ENCODE assay signal across 13 cellular contexts in genomic region chr1:58528518-58528917, GRCh38. TPM values are rescaled to one million over a fixed set of nuclear protein-coding genes. Genes with fewer than 3 reads are reported as not detected.
DNase-seq lines count a peak whose midpoint lies in the region; ATAC-seq, FAIRE-seq and TF ChIP-seq lines count a peak whose summit lies in the region.
"Had no signal": no experiment of that assay in that cellular context is flagged by ENCODE, and none has a peak within 500 bp of the region (broad histone marks: within the 10 kb centered on the region; RNA-seq: fewer than 3 reads in every experiment).

No MANE protein-coding gene starts in this region.

- H3K9me3 Mint-ChIP-seq in astrocyte (ENCODE audit: unreplicated experiment) = no peaks in the 10 kb centered on the region

- H3K9me1 ChIP-seq in keratinocyte (ENCODE audit: control insufficient read depth, extremely low read depth, insufficient read depth, low read length) = no peaks in the 10 kb centered on the region

- peaks cover 12% of the 10 kb centered on the region for H3K4me1 ChIP-seq in GM23248 (ENCODE audit: insufficient read depth)
- no peaks in the 10 kb centered on the region for H3K4me1 ChIP-seq in astrocyte (ENCODE audit: insufficient read depth, low read length)
- H3K4me1 ChIP-seq in keratinocyte (ENCODE audit: control insufficient read depth, extremely low read depth, insufficient read depth, low read length) = peaks cover 4% of the 10 kb centered on the region
- H3K4me1 ChIP-seq: psoas muscle had no signal

- peak; percentile 92 for FAIRE-seq in astrocyte (lab: Jason Lieb, UNC)
- FAIRE-seq in keratinocyte (lab: Jason Lieb, UNC) = peak; percentile 53

- H3K9me3 ChIP-seq in GM23248 (ENCODE audit: low read depth) = no peaks in the 10 kb centered on the region
- H3K9me3 ChIP-seq in astrocyte (ENCODE audit: insufficient read depth, low read depth, low read length) = no peaks in the 10 kb centered on the region
- no peaks in the 10 kb centered on the region for H3K9me3 ChIP-seq in keratinocyte (ENCODE audit: control insufficient read depth, low read depth, low read length)
- H3K9me3 ChIP-seq: psoas muscle had no signal

- H3K9ac ChIP-seq in GM23248 (peak overlapping the region; percentile 56), astrocyte (ENCODE audit: low read length) (no peak overlapping the region), keratinocyte (ENCODE audit: control insufficient read depth, extremely low read depth, insufficient read depth, low read length) (no peak overlapping the region)
- H3K9ac ChIP-seq: KMS-11 had no signal

- H3K79me2 ChIP-seq in GM23248 (ENCODE audit: insufficient read depth) (no peaks in the 10 kb centered on the region), astrocyte (ENCODE audit: insufficient read depth, low read length) (no peaks in the 10 kb centered on the region), keratinocyte (ENCODE audit: control insufficient read depth, insufficient read depth, low read length) (no peaks in the 10 kb centered on the region)

- in situ Hi-C loops in GM23248 (cut with MboI) = no loop called here

- 33 to 34% methylated on average over 3 of the region's 3 CpGs for WGBS in GM23248 (ENCODE audit: low coverage in 1 of 2, low lambda C conversion rate in 2 of 2, missing lambda C conversion rate in 2 of 2), 2 experiments

- H3K27me3 Mint-ChIP-seq in astrocyte (ENCODE audit: low read depth, unreplicated experiment) = no peaks in the 10 kb centered on the region

- TF ChIP-seq CTCF in AG09309 (IDR thresholded peaks at IDR 0.05; ENCODE audit: control insufficient read depth, insufficient read depth, low read depth, low read length, missing control alignments) (no peak), astrocyte (IDR thresholded peaks at IDR 0.05; ENCODE audit: insufficient read depth, low read depth, low read length) (no peak), keratinocyte (optimal IDR thresholded peaks at IDR 0.05 in 1 of 3, IDR thresholded peaks at IDR 0.05 in 1 of 3, conservative IDR thresholded peaks at IDR 0.05 in 1 of 3; ENCODE audit: extremely low read depth in 1 of 3, insufficient read depth in 2 of 3, low read length in 3 of 3) (no peak)

- no peak overlapping the region for H3K4me3 Mint-ChIP-seq in astrocyte (ENCODE audit: unreplicated experiment)

- no peaks in the 10 kb centered on the region for H3K36me3 ChIP-seq in GM23248 (ENCODE audit: low read depth)
- H3K36me3 ChIP-seq in astrocyte (ENCODE audit: insufficient read depth, low read length) = no peaks in the 10 kb centered on the region
- H3K36me3 ChIP-seq in keratinocyte (ENCODE audit: control insufficient read depth in 2 of 2, extremely low read depth in 1 of 2, insufficient read depth in 2 of 2, low read length in 2 of 2) = peaks cover 0 to 2% of the 10 kb centered on the region in 2 experiments

- H3F3A ChIP-seq in GM23248 (ENCODE audit: insufficient read depth) = peaks cover 8% of the 10 kb centered on the region

- H3K27me3 ChIP-seq in GM23248 (replicated peaks; ENCODE audit: insufficient read depth) (no peaks in the 10 kb centered on the region), astrocyte (ENCODE audit: insufficient read depth, low read length) (no peaks in the 10 kb centered on the region), keratinocyte (ENCODE audit: control insufficient read depth, extremely low read depth, insufficient read depth, low read length) (no peaks in the 10 kb centered on the region)

- H3K27ac ChIP-seq in GM23248 = peak overlapping the region; percentile 75
- no peak overlapping the region for H3K27ac ChIP-seq in astrocyte (ENCODE audit: low read depth, low read length)
- H3K27ac ChIP-seq in keratinocyte (ENCODE audit: control insufficient read depth, insufficient read depth, low read length) = no peak overlapping the region
- H3K27ac ChIP-seq: KMS-11, psoas muscle had no signal

- ATAC-seq in HG03045 (IDR thresholded peaks at IDR 0.05; ENCODE audit: unreplicated experiment) (no peak), GM21529 (IDR thresholded peaks at IDR 0.05; ENCODE audit: unreplicated experiment) (no peak)

- DNase-seq in AG09309 (ENCODE audit: low read depth) (peak; percentile 54), GM23248 (peak; percentile 93), astrocyte (ENCODE audit: low read depth) (peak; percentile 61), keratinocyte (ENCODE audit: low read depth, low spot score) (no peak), NCI-H524 treated with DMSO at 0.1 percent for 48 hours (lab: John Stamatoyannopoulos, UW) (no peak), UCSD-AML1 (lab: John Stamatoyannopoulos, UW; ENCODE audit: unreplicated experiment) (no peak)
- DNase-seq: C1 segment of cervical spinal cord, DND-41, NCI-H2081 treated with DMSO at 0.1 percent for 48 hours, psoas muscle had no signal

- H4K20me1 ChIP-seq in GM23248 (ENCODE audit: insufficient read depth) = no peaks in the 10 kb centered on the region
- H4K20me1 ChIP-seq in astrocyte (ENCODE audit: insufficient read depth, low read length) = no peaks in the 10 kb centered on the region
- no peaks in the 10 kb centered on the region for H4K20me1 ChIP-seq in keratinocyte (ENCODE audit: control insufficient read depth, extremely low read depth, insufficient read depth, low read length)

- no peaks in the 10 kb centered on the region for H3K4me1 Mint-ChIP-seq in astrocyte (ENCODE audit: low read depth, unreplicated experiment)

- H3K4me3 ChIP-seq in AG09309 (ENCODE audit: control insufficient read depth, low read depth, low read length) (no peak overlapping the region), GM23248 (no peak overlapping the region), astrocyte (ENCODE audit: insufficient read depth, low read depth, low read length) (no peak overlapping the region), keratinocyte (ENCODE audit: control insufficient read depth in 2 of 3, extremely low read depth in 1 of 3, insufficient read depth in 2 of 3, low read depth in 1 of 3, low read length in 3 of 3) (no peak overlapping the region)
- H3K4me3 ChIP-seq: psoas muscle had no signal

- H3K4me2 ChIP-seq in GM23248 (ENCODE audit: unreplicated experiment) (peak overlapping the region; percentile 56), astrocyte (ENCODE audit: low read length) (no peak overlapping the region), keratinocyte (ENCODE audit: control insufficient read depth, extremely low read depth, insufficient read depth, low read depth, low read length) (no peak overlapping the region)
- H3K4me2 ChIP-seq: KMS-11 had no signal

- H2AFZ ChIP-seq in GM23248 = no peak overlapping the region
- no peak overlapping the region for H2AFZ ChIP-seq in astrocyte (ENCODE audit: low read depth, low read length)
- no peak overlapping the region for H2AFZ ChIP-seq in keratinocyte (ENCODE audit: control insufficient read depth, low read length)

- H3K27ac Mint-ChIP-seq in astrocyte (ENCODE audit: unreplicated experiment) = no peak overlapping the region

- no peaks in the 10 kb centered on the region for H3K9me2 ChIP-seq in GM23248 (ENCODE audit: insufficient read depth)

- H3K36me3 Mint-ChIP-seq in astrocyte (ENCODE audit: low read depth, unreplicated experiment) = no peaks in the 10 kb centered on the region

- dilution Hi-C loops in keratinocyte (cut with MboI; ENCODE audit: extremely low pct_ligation_motif_present, low sequenced_read_pairs) = no loop called here

RNA-seq across cellular contexts. Expression of gene OMA1, which starts 18.0 kb away (rescaled TPM):
- total RNA-seq in GM23248 (2014; rRNA removed; shearing (Covaris generic)) = 9.0 and 13.2 TPM in 2 replicates
- polyA plus RNA-seq in GM23248 (2016; fragmentation: Nextera tagmentation; extraction: Ambion mirVana) = 13.8 and 14.0 TPM in 2 replicates
- total RNA-seq in astrocyte = 5.1 and 6.0 TPM in 2 replicates
- 10.1 to 16.3 TPM (median 13.1 TPM) in 3 replicates for polyA plus RNA-seq in keratinocyte
- 34.3 TPM for polyA plus RNA-seq in keratinocyte (2011; ENCODE audit: low read depth)
- 5.8 and 11.8 TPM in 2 replicates for polyA plus RNA-seq in keratinocyte (2011; cell fraction: cytosol; rRNA removed)
- polyA plus RNA-seq in keratinocyte (2011; cell fraction: nucleus; rRNA removed) = 17.9 and 25.5 TPM in 2 replicates
- polyA plus RNA-seq in keratinocyte (2012; ENCODE audit: low replicate concordance) = 10.3 and 15.3 TPM in 2 replicates
- polyA minus RNA-seq in keratinocyte = 2.5 to 12.6 TPM (median 7.6 TPM) in 3 replicates
- 17.8 TPM for polyA minus RNA-seq in keratinocyte (2011; cell fraction: cytosol; rRNA and poly(A)+ RNA removed)
- 7.6 and 11.2 TPM in 2 replicates for polyA minus RNA-seq in keratinocyte (2011; cell fraction: nucleus; rRNA and poly(A)+ RNA removed)

RNA-seq across cellular contexts. Expression of gene TACSTD2, which starts 48.5 kb away (rescaled TPM):
- 1.5 and 1.6 TPM in 2 replicates for total RNA-seq in GM23248 (2014; rRNA removed; shearing (Covaris generic))
- polyA plus RNA-seq in GM23248 (2016; fragmentation: Nextera tagmentation; extraction: Ambion mirVana) = 1.6 and 1.8 TPM in 2 replicates
- 0.87 and 3.0 TPM in 2 replicates for total RNA-seq in astrocyte
- polyA plus RNA-seq in keratinocyte = 241 to 382 TPM (median 335 TPM) in 3 replicates
- polyA plus RNA-seq in keratinocyte (2011; ENCODE audit: low read depth) = 430 TPM
- 209 and 270 TPM in 2 replicates for polyA plus RNA-seq in keratinocyte (2011; cell fraction: cytosol; rRNA removed)
- polyA plus RNA-seq in keratinocyte (2011; cell fraction: nucleus; rRNA removed) = 885 and 985 TPM in 2 replicates
- 282 and 1,276 TPM in 2 replicates for polyA plus RNA-seq in keratinocyte (2012; ENCODE audit: low replicate concordance)
- 91.7 to 136 TPM (median 110 TPM) in 3 replicates for polyA minus RNA-seq in keratinocyte
- 428 TPM for polyA minus RNA-seq in keratinocyte (2011; cell fraction: cytosol; rRNA and poly(A)+ RNA removed)
- 574 and 697 TPM in 2 replicates for polyA minus RNA-seq in keratinocyte (2011; cell fraction: nucleus; rRNA and poly(A)+ RNA removed)

Comparison
In these comparisons a context has a peak if more than half of its experiments do, and no peak if none do; other contexts are left out.
1. DNase-seq: peak in AG09309 (single experiment), GM23248 (single experiment) and astrocyte (single experiment); none in keratinocyte (single experiment), NCI-H524 treated with DMSO at 0.1 percent for 48 hours (single experiment) and UCSD-AML1 (single experiment).